ENCODE assay signal across 8 cellular contexts in genomic region chr16:89557230-89557935, GRCh38. TPM values are rescaled to one million over a fixed set of nuclear protein-coding genes. Genes with fewer than 3 reads are reported as not detected.
DNase-seq lines count a peak whose midpoint lies in the region; ATAC-seq lines count a peak whose summit lies in the region.

No MANE protein-coding gene starts in this region.

- no peak overlapping the region for H3K4me3 Mint-ChIP-seq in effector memory CD8-positive, alpha-beta T cell

- H3K27me3 Mint-ChIP-seq in effector memory CD8-positive, alpha-beta T cell = no peaks in the 10 kb centered on the region

- H3K36me3 Mint-ChIP-seq in effector memory CD8-positive, alpha-beta T cell (ENCODE audit: insufficient read depth) = peaks cover 48% of the 10 kb centered on the region

- 61 to 63% methylated on average over 15 to 17 of the region's 17 CpGs for WGBS in mesodermal cell (ENCODE audit: insufficient coverage in 2 of 2), 2 experiments

- no peak overlapping the region for H3K4me3 ChIP-seq in mesodermal cell (ENCODE audit: extremely low read depth, insufficient read depth, low read length, poor library complexity, severe bottlenecking)

- H3K36me3 ChIP-seq in mesodermal cell (ENCODE audit: control insufficient read depth, insufficient read depth, low read length) = peaks cover 59% of the 10 kb centered on the region

- H3K4me1 Mint-ChIP-seq in effector memory CD8-positive, alpha-beta T cell (ENCODE audit: low read depth in 2 of 2) = peaks cover 21 to 22% of the 10 kb centered on the region in 2 donors

- peak; percentile 30 for ATAC-seq in effector memory CD8-positive, alpha-beta T cell (replicated peaks)
- ATAC-seq in GM19467 (IDR thresholded peaks at IDR 0.05; ENCODE audit: unreplicated experiment) = no peak

- peak overlapping the region; percentile 76 for H3K27ac ChIP-seq in mesodermal cell (ENCODE audit: low read depth, low read length, severe bottlenecking)

- H3K9me3 Mint-ChIP-seq in effector memory CD8-positive, alpha-beta T cell = no peaks in the 10 kb centered on the region

- H3K27ac Mint-ChIP-seq in effector memory CD8-positive, alpha-beta T cell = peak overlapping the region in 1 of 2 donors; percentile 20

- H3K9me3 ChIP-seq in mesodermal cell (ENCODE audit: control insufficient read depth, low read length) = no peaks in the 10 kb centered on the region

- H3K4me1 ChIP-seq in mesodermal cell (ENCODE audit: control insufficient read depth, insufficient read depth, low read length, poor library complexity, severe bottlenecking) = peaks cover 10% of the 10 kb centered on the region

- peak; percentile 24 for DNase-seq in NK-92 treated with Interleukin-12 subunit alpha and Interleukin-12 subunit beta, amount 100 ng/mL, for 24 hours (lab: John Stamatoyannopoulos, UW)
- DNase-seq in NK-92 (lab: John Stamatoyannopoulos, UW; ENCODE audit: unreplicated experiment) (no peak), NCI-H82 (lab: John Stamatoyannopoulos, UW) (peak; percentile 85)
- DNase-seq in activated CD8-positive, alpha-beta memory T cell treated with anti-CD3 and anti-CD28 coated beads for 4 hours (ENCODE audit: low read depth in 2 of 2) = peak; percentile 51 to 63
- peak; percentile 75 to 79 (median 78) for DNase-seq in effector memory CD8-positive, alpha-beta T cell
- peak; percentile 82 to 83 for DNase-seq in stimulated activated CD8-positive, alpha-beta memory T cell treated with anti-CD3 and anti-CD28 coated beads, Interleukin-2, amount 100 ng/mL, for 48 hours (ENCODE audit: low read depth in 2 of 2)

RNA-seq across cellular contexts. Expression of gene RPL13, which starts 3.1 kb away (rescaled TPM):
- 2,999 TPM for polyA plus RNA-seq in mesodermal cell (2013, experiment 1 of 2)
- polyA plus RNA-seq in mesodermal cell (2013, experiment 2 of 2) = 2,572 TPM

RNA-seq across cellular contexts. Expression of gene CPNE7, which starts 18.2 kb away (rescaled TPM):
- polyA plus RNA-seq in mesodermal cell (2013, experiment 1 of 2) = 5.1 TPM
- 6.1 TPM for polyA plus RNA-seq in mesodermal cell (2013, experiment 2 of 2)

RNA-seq across cellular contexts. Expression of gene SPG7, which starts 49.2 kb away (rescaled TPM):
- 60.7 TPM for polyA plus RNA-seq in mesodermal cell (2013, experiment 1 of 2)
- 50.7 TPM for polyA plus RNA-seq in mesodermal cell (2013, experiment 2 of 2)

RNA-seq across cellular contexts. Expression of gene DPEP1, which starts 56.1 kb away (rescaled TPM):
- polyA plus RNA-seq in mesodermal cell (2013, experiment 1 of 2) = 0.33 TPM
- polyA plus RNA-seq in mesodermal cell (2013, experiment 2 of 2) = not detected
